ENCODE assay signal across 9 cellular contexts in the genomic region with DNA sequence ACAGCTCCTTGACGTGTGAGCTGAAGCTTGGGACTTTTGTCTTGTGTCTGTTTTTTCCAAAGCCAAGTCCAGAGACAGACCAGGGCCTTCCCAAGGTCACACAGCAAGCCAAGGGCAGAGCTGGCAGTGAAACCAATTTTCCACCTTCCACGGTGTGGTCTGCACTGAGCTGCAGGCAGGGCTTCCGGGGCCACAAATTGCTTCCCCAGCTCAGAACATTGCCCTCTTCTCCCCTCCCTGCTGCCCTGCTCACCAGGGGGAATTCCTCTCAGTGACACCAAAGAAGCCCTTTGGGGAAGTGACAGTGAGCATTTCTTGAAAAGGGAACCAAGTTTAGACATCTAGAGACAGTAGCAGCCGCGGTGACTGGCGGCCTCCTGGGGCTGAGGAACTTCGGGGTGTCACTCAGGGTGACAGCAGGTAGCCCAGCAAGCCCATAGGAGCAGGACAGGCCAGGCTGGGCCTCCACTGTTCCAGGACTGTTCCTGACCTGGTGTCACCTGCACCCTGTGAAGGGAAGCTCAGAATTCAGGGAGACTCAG. TPM values are rescaled to one million over a fixed set of nuclear protein-coding genes. Genes with fewer than 3 reads are reported as not detected.
DNase-seq lines count a peak whose midpoint lies in the region; ATAC-seq, FAIRE-seq and TF ChIP-seq lines count a peak whose summit lies in the region.
"Had no signal": no experiment of that assay in that cellular context is flagged by ENCODE, and none has a peak within 500 bp of the region (broad histone marks: within the 10 kb centered on the region; RNA-seq: fewer than 3 reads in every experiment).

No MANE protein-coding gene starts in this region.

- WGBS in body of pancreas, 2 donors: 8 to 29% methylated on average over 1 to 7 of the region's 7 CpGs
- 29 to 31% methylated on average over 7 of the region's 7 CpGs for WGBS in pancreas, 2 donors

- peak overlapping the region; percentile 58 to 88 (median 86) for H3K27ac ChIP-seq in body of pancreas
- H3K27ac ChIP-seq in pancreas: peak overlapping the region; percentile 64 to 91 (median 82)

- TF ChIP-seq CTCF in body of pancreas (IDR thresholded peaks at IDR 0.05): no peak
- TF ChIP-seq CTCF in pancreas (IDR thresholded peaks at IDR 0.05): no peak

- H3K4me3 ChIP-seq in body of pancreas (no peak overlapping the region), pancreas (no peak overlapping the region)

- peaks cover 63% of the 10 kb centered on the region for H3K4me1 ChIP-seq in body of pancreas
- peaks cover 14 to 35% (median 29%) of the 10 kb centered on the region in 3 donors for H3K4me1 ChIP-seq in pancreas

- no peaks in the 10 kb centered on the region for H3K36me3 ChIP-seq in body of pancreas (replicated peaks in 1 of 2; ENCODE audit: insufficient read depth in 1 of 2, low read depth in 2 of 2)
- H3K36me3 ChIP-seq in pancreas: no peaks in the 10 kb centered on the region

- FAIRE-seq in pancreas (lab: Jason Lieb, UNC): no peak
- FAIRE-seq: astrocyte had no signal

- intact Hi-C loops in body of pancreas (cut with DNase I) (no loop called here), pancreas (cut with DNase I) (no loop called here)

- H3K27me3 ChIP-seq in body of pancreas: no peaks in the 10 kb centered on the region
- H3K27me3 ChIP-seq in pancreas: no peaks in the 10 kb centered on the region

- TF ChIP-seq POLR2A in body of pancreas (IDR thresholded peaks at IDR 0.05): no peak

- DNase-seq in GM19240 (ENCODE audit: insufficient read length, low spot score): peak; percentile 48
- peak; percentile 66 for DNase-seq in T-helper 22 cell (ENCODE audit: low read depth)
- peak in 3 of 4 donors; percentile 40 to 66 (median 47) for DNase-seq in body of pancreas
- peak in 3 of 6 donors; percentile 46 to 54 (median 53) for DNase-seq in pancreas
- no peak for DNase-seq in NCI-H69 (lab: John Stamatoyannopoulos, UW)
- no peak for DNase-seq in HCEC 1CT
- no peak for DNase-seq in 8988T

- ATAC-seq in HG03175 (IDR thresholded peaks at IDR 0.05; ENCODE audit: unreplicated experiment) (peak; percentile 66), body of pancreas (peak; percentile 16), pancreas (peak in 3 of 4 donors; percentile 3 to 46 (median 28))

- no peaks in the 10 kb centered on the region for H3K9me3 ChIP-seq in body of pancreas
- H3K9me3 ChIP-seq in pancreas: no peaks in the 10 kb centered on the region

RNA-seq across cellular contexts. Expression of gene FXYD2, which starts 9.2 kb away (rescaled TPM):
- total RNA-seq in body of pancreas (100 to 1,000 TPM; 290 to 396 TPM), pancreas (100 to 1,000 TPM; 220 to 395 (median 314) TPM)
- polyA plus RNA-seq in pancreas: 1,000 to 10,000 TPM; 1,418 to 2,509 TPM
- total RNA-seq: astrocyte had no signal

RNA-seq across cellular contexts. Expression of gene DSCAML1, which starts 18.3 kb away (rescaled TPM):
- total RNA-seq in body of pancreas: 1 to 10 TPM in 1 of 2 donors, under 1 TPM in 1; 0.33 to 1.6 TPM
- total RNA-seq in pancreas: 1 to 10 TPM in 5 of 6 donors, under 1 TPM in 1; 0.69 to 2.7 (median 1.8) TPM
- 1 to 10 TPM; 1.7 to 1.9 TPM for polyA plus RNA-seq in pancreas

Comparison
In these comparisons a context has a peak if more than half of its experiments do, and no peak if none do; other contexts are left out.
1. DNase-seq: peak in GM19240 (single experiment), T-helper 22 cell (single experiment) and body of pancreas (3 of 4); none in NCI-H69 (single experiment), HCEC 1CT (single experiment) and 8988T (single experiment).
2. ATAC-seq: peak in every context shown above with its lines; median percentile 66 in HG03175; 28 in pancreas; 16 in body of pancreas.